In the genomic region with DNA sequence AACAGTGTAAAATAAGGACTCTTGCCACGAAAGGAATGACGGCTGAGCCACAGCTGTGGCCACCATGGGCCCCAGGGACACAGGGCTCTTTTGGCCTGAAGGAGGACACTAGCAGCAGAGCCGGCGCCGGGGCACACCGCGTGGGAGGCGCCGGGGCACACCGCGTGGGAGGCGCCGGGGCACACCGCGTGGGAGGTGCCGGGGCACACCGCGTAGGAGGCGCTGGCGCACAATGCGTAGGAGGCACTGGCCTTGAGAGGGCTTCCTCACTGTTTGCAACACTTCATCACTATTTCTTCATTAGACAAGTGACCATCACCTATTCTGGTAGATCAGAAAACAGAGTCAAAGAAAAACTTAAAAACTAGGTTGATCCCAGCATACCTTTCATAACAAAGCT, we compare ENCODE assay signal across 20 cellular contexts. TPM values are rescaled to one million over a fixed set of nuclear protein-coding genes. Genes with fewer than 3 reads are reported as not detected.
DNase-seq lines count a peak whose midpoint lies in the region; ATAC-seq and TF ChIP-seq lines count a peak whose summit lies in the region.
"Had no signal": no experiment of that assay in that cellular context is flagged by ENCODE, and none has a peak within 500 bp of the region (broad histone marks: within the 10 kb centered on the region; RNA-seq: fewer than 3 reads in every experiment).

No MANE protein-coding gene starts in this region.

- peak overlapping the region; percentile 4 for H3K27ac ChIP-seq in subcutaneous abdominal adipose tissue (ENCODE audit: low read depth, low read length)
- H3K27ac ChIP-seq: GM23248, tibial nerve had no signal

- H3K36me3 ChIP-seq in subcutaneous abdominal adipose tissue (ENCODE audit: control insufficient read depth in 5 of 5, insufficient read depth in 5 of 5, low read length in 5 of 5), result peaks cover 0 to 9% (median 7%) of the 10 kb centered on the region in 5 donors

- peak overlapping the region; percentile 23 for H3K27ac Mint-ChIP-seq in activated naive CD8-positive, alpha-beta T cell
- no peak overlapping the region for H3K27ac Mint-ChIP-seq in activated naive CD8-positive, alpha-beta T cell treated with anti-CD3 and anti-CD28 coated beads, Interleukin-2, amount 50 U/mL, for 24 hours
- peak overlapping the region; percentile 45 for H3K27ac Mint-ChIP-seq in memory B cell
- no peak overlapping the region for H3K27ac Mint-ChIP-seq in activated T-helper 17 cell treated with anti-CD3 and anti-CD28 coated beads, Interleukin-2, amount 50 U/mL, for 72 hours

- no peak overlapping the region for H3K4me3 Mint-ChIP-seq in activated naive CD8-positive, alpha-beta T cell
- no peak overlapping the region for H3K4me3 Mint-ChIP-seq in activated naive CD8-positive, alpha-beta T cell treated with anti-CD3 and anti-CD28 coated beads, Interleukin-2, amount 50 U/mL, for 24 hours
- H3K4me3 Mint-ChIP-seq in memory B cell, result no peak overlapping the region
- H3K4me3 Mint-ChIP-seq in activated T-helper 17 cell treated with anti-CD3 and anti-CD28 coated beads, Interleukin-2, amount 50 U/mL, for 72 hours, result no peak overlapping the region
- H3K4me3 Mint-ChIP-seq: stimulated activated naive CD8-positive, alpha-beta T cell treated with anti-CD3 and anti-CD28 coated beads, Interleukin-15, Interleukin-2, amounts not matched to agents 100 ng/mL and 50 ng/mL, for 24 hours had no signal

- H3K27me3 Mint-ChIP-seq in activated naive CD8-positive, alpha-beta T cell, result no peaks in the 10 kb centered on the region
- no peaks in the 10 kb centered on the region for H3K27me3 Mint-ChIP-seq in activated naive CD8-positive, alpha-beta T cell treated with anti-CD3 and anti-CD28 coated beads, Interleukin-2, amount 50 U/mL, for 24 hours
- no peaks in the 10 kb centered on the region for H3K27me3 Mint-ChIP-seq in memory B cell
- no peaks in the 10 kb centered on the region for H3K27me3 Mint-ChIP-seq in activated T-helper 17 cell treated with anti-CD3 and anti-CD28 coated beads, Interleukin-2, amount 50 U/mL, for 72 hours
- H3K27me3 Mint-ChIP-seq: stimulated activated naive CD8-positive, alpha-beta T cell treated with anti-CD3 and anti-CD28 coated beads, Interleukin-15, Interleukin-2, amounts not matched to agents 100 ng/mL and 50 ng/mL, for 24 hours had no signal

- no peak for DNase-seq in activated naive CD8-positive, alpha-beta T cell treated with anti-CD3 and anti-CD28 coated beads, Interleukin-2, amount 50 U/mL, for 24 hours
- DNase-seq in memory B cell (ENCODE audit: low spot score in 2 of 2), result no peak
- DNase-seq: activated T-cell treated with anti-CD3 and anti-CD28 coated beads, Interleukin-2, amount 50 U/mL, for 1 hour; Calu3; GM23248; head of caudate nucleus; midbrain; MM.1S; NCI-H2171; NCI-H526 treated with DMSO at 0.1 percent for 48 hours had no signal

- H3K9ac ChIP-seq in subcutaneous abdominal adipose tissue (ENCODE audit: low read length in 5 of 5), result no peak overlapping the region
- H3K9ac ChIP-seq: GM23248 had no signal

- peaks cover 0 to 46% (median 32%) of the 10 kb centered on the region in 5 donors for H3K4me1 ChIP-seq in subcutaneous abdominal adipose tissue (ENCODE audit: control insufficient read depth in 5 of 5, insufficient read depth in 5 of 5, low read length in 5 of 5)

- H3K4me1 Mint-ChIP-seq in activated naive CD8-positive, alpha-beta T cell (ENCODE audit: low read depth), result peaks cover 70% of the 10 kb centered on the region
- peaks cover 72% of the 10 kb centered on the region for H3K4me1 Mint-ChIP-seq in activated naive CD8-positive, alpha-beta T cell treated with anti-CD3 and anti-CD28 coated beads, Interleukin-2, amount 50 U/mL, for 24 hours
- H3K4me1 Mint-ChIP-seq in memory B cell, result peaks cover 16% of the 10 kb centered on the region
- peaks cover 22% of the 10 kb centered on the region for H3K4me1 Mint-ChIP-seq in activated T-helper 17 cell treated with anti-CD3 and anti-CD28 coated beads, Interleukin-2, amount 50 U/mL, for 72 hours

- ATAC-seq in activated naive CD8-positive, alpha-beta T cell treated with anti-CD3 and anti-CD28 coated beads, Interleukin-2, amount 50 U/mL, for 24 hours, result no peak
- ATAC-seq in memory B cell (ENCODE audit: low read depth) (no peak), HG02981 (IDR thresholded peaks at IDR 0.05; ENCODE audit: unreplicated experiment) (no peak), HG03039 (IDR thresholded peaks at IDR 0.05; ENCODE audit: unreplicated experiment) (no peak)
- ATAC-seq in activated T-helper 17 cell treated with anti-CD3 and anti-CD28 coated beads, Interleukin-2, amount 50 U/mL, for 72 hours (replicated peaks), result no peak
- ATAC-seq: A549 had no signal

- peaks cover 18% of the 10 kb centered on the region for H3K36me3 Mint-ChIP-seq in activated naive CD8-positive, alpha-beta T cell
- peaks cover 52% of the 10 kb centered on the region for H3K36me3 Mint-ChIP-seq in activated naive CD8-positive, alpha-beta T cell treated with anti-CD3 and anti-CD28 coated beads, Interleukin-2, amount 50 U/mL, for 24 hours (ENCODE audit: low read depth)
- H3K36me3 Mint-ChIP-seq in memory B cell, result peaks cover 26% of the 10 kb centered on the region
- peaks cover 71% of the 10 kb centered on the region for H3K36me3 Mint-ChIP-seq in activated T-helper 17 cell treated with anti-CD3 and anti-CD28 coated beads, Interleukin-2, amount 50 U/mL, for 72 hours (ENCODE audit: low read depth)

- H3K9me3 ChIP-seq in subcutaneous abdominal adipose tissue (ENCODE audit: control insufficient read depth in 5 of 5, low read length in 5 of 5), result no peaks in the 10 kb centered on the region
- H3K9me3 ChIP-seq: A549, tibial nerve had no signal

- H3K27me3 ChIP-seq in subcutaneous abdominal adipose tissue (ENCODE audit: control insufficient read depth in 5 of 5, insufficient read depth in 4 of 5, low read length in 5 of 5), result no peaks in the 10 kb centered on the region
- H3K27me3 ChIP-seq: tibial nerve had no signal

- H3K4me3 ChIP-seq in subcutaneous abdominal adipose tissue (ENCODE audit: low read depth in 1 of 5, low read length in 5 of 5), result no peak overlapping the region
- H3K4me3 ChIP-seq: A549, GM23248, smooth muscle cell, tibial nerve had no signal

- H3K9me3 Mint-ChIP-seq in activated naive CD8-positive, alpha-beta T cell (ENCODE audit: low read depth), result no peaks in the 10 kb centered on the region
- H3K9me3 Mint-ChIP-seq in activated naive CD8-positive, alpha-beta T cell treated with anti-CD3 and anti-CD28 coated beads, Interleukin-2, amount 50 U/mL, for 24 hours, result no peaks in the 10 kb centered on the region
- peaks cover 1% of the 10 kb centered on the region for H3K9me3 Mint-ChIP-seq in memory B cell
- H3K9me3 Mint-ChIP-seq in activated T-helper 17 cell treated with anti-CD3 and anti-CD28 coated beads, Interleukin-2, amount 50 U/mL, for 72 hours, result peaks cover 4% of the 10 kb centered on the region
- H3K9me3 Mint-ChIP-seq: stimulated activated naive CD8-positive, alpha-beta T cell treated with anti-CD3 and anti-CD28 coated beads, Interleukin-15, Interleukin-2, amounts not matched to agents 100 ng/mL and 50 ng/mL, for 24 hours had no signal

TF ChIP-seq in PFSK-1, 5 proteins besides CTCF, POLR2A, EP300 and RAD21:
- no peak for TF ChIP-seq TAF1 (IDR thresholded peaks at IDR 0.05; ENCODE audit: borderline replicate concordance, insufficient read depth, low read length)
- TF ChIP-seq FOXP2 (optimal IDR thresholded peaks at IDR 0.05; ENCODE audit: borderline replicate concordance, extremely low read depth, extremely low read length, insufficient read depth), result peak; percentile 76

RNA-seq across cellular contexts. Expression of a gene that starts 23.4 kb away (rescaled TPM):
- polyA plus RNA-seq in PFSK-1 (2012; ENCODE audit: insufficient read length, low read depth), result 32.2 TPM
- 100 to 1,000 TPM in 1 of 2 donors, 10 to 100 TPM in 1; 63.0 to 119 TPM for total RNA-seq in activated T-helper 17 cell treated with anti-CD3 and anti-CD28 coated beads, Interleukin-2, amount 50 U/mL, for 72 hours

RNA-seq across cellular contexts. Expression of a gene that starts 50.4 kb away (rescaled TPM):
- polyA plus RNA-seq in PFSK-1 (2012; ENCODE audit: insufficient read length, low read depth), result 15.2 TPM
- total RNA-seq in activated T-helper 17 cell treated with anti-CD3 and anti-CD28 coated beads, Interleukin-2, amount 50 U/mL, for 72 hours, result 10 to 100 TPM; 13.5 to 41.1 TPM

Comparison
In these comparisons a context has a peak if more than half of its experiments do, and no peak if none do; other contexts are left out.
1. H3K27ac Mint-ChIP-seq: peak in activated naive CD8-positive, alpha-beta T cell (single experiment) and memory B cell (single experiment); none in activated naive CD8-positive, alpha-beta T cell treated with anti-CD3 and anti-CD28 coated beads, Interleukin-2, amount 50 U/mL, for 24 hours (single experiment) and activated T-helper 17 cell treated with anti-CD3 and anti-CD28 coated beads, Interleukin-2, amount 50 U/mL, for 72 hours (single experiment).